ENCODE assay signal across 8 cellular contexts in genomic region chr19:1409204-1410005, GRCh38. TPM values are rescaled to one million over a fixed set of nuclear protein-coding genes. Genes with fewer than 3 reads are reported as not detected.
A peak's percentile ranks its signal among the peaks of the same experiment; 100 is the strongest.
DNase-seq lines count a peak whose midpoint lies in the region; ATAC-seq, FAIRE-seq and TF ChIP-seq lines count a peak whose summit lies in the region.

No MANE protein-coding gene starts in this region.

- H3K9me3 Mint-ChIP-seq in activated CD4-positive, alpha-beta T cell treated with anti-CD3 and anti-CD28 coated beads, Interleukin-2, amount 10 ng/mL, durations not matched to agents 24 days and 14 days, result no peaks in the 10 kb centered on the region

- TF ChIP-seq CTCF in HepG2 (CRISPR knock-in tag; IDR thresholded peaks at IDR 0.05) (no peak), thoracic aorta (IDR thresholded peaks at IDR 0.05) (no peak)

- no peak overlapping the region for H2AFZ ChIP-seq in HepG2 (ENCODE audit: low read length)

- peaks cover 64% of the 10 kb centered on the region for H3K79me2 ChIP-seq in HepG2 (ENCODE audit: insufficient read depth, low read length)

- H3K27ac ChIP-seq in angular gyrus (ENCODE audit: low read depth, low read length), result peak overlapping the region; percentile 15
- peak overlapping the region; percentile 91 for H3K27ac ChIP-seq in HepG2 (ENCODE audit: extremely low read length, insufficient read depth, low read length)
- peak overlapping the region; percentile 88 to 96 for H3K27ac ChIP-seq in thoracic aorta

- TF ChIP-seq POLR2A in HepG2 (IDR thresholded peaks at IDR 0.05; ENCODE audit: insufficient read depth in 1 of 2, low read depth in 2 of 2, low read length in 2 of 2), result no peak

- H3K27me3 ChIP-seq in HepG2 (ENCODE audit: control insufficient read depth in 1 of 2, insufficient read depth in 2 of 2, low read length in 2 of 2) (no peaks in the 10 kb centered on the region; a peak in 2 of 5 replicates), thoracic aorta (replicated peaks; ENCODE audit: insufficient read depth) (no peaks in the 10 kb centered on the region)

- peaks cover 58% of the 10 kb centered on the region for H4K20me1 ChIP-seq in HepG2 (ENCODE audit: insufficient read depth, low read length)

- ATAC-seq in HepG2 (peak; percentile 5; the same call in 2 of the 3 replicates), thoracic aorta (ENCODE audit: insufficient number of reproducible peaks, low FRiP score, low read depth) (no peak), HG03432 (IDR thresholded peaks at IDR 0.05; ENCODE audit: unreplicated experiment) (no peak)

- H3K4me1 ChIP-seq in HepG2 (ENCODE audit: insufficient read depth, low read length), result peaks cover 60% of the 10 kb centered on the region
- peaks cover 28 to 52% of the 10 kb centered on the region in 2 donors for H3K4me1 ChIP-seq in thoracic aorta (ENCODE audit: control insufficient read depth in 1 of 2, low read depth in 2 of 2)

- H3K9me3 ChIP-seq in HepG2 (ENCODE audit: low read length), result no peaks in the 10 kb centered on the region
- H3K9me3 ChIP-seq in thoracic aorta, result no peaks in the 10 kb centered on the region

- peak overlapping the region; percentile 99 for H3K4me2 ChIP-seq in HepG2 (ENCODE audit: low read depth, low read length)

- 50% methylated on average over 10 of the region's 33 CpGs for WGBS in HepG2 (ENCODE audit: low lambda C conversion rate)

- intact Hi-C loops in activated CD4-positive, alpha-beta T cell treated with anti-CD3 and anti-CD28 coated beads, Interleukin-2, amount 10 ng/mL, durations not matched to agents 24 days and 14 days (cut with micrococcal nuclease), result loop anchor here (5.0 kb wide), 1 partner anchor 132 kb away; the partner anchor contains the start of gene FAM174C
- intact Hi-C loops in HepG2 (cut with micrococcal nuclease; ENCODE audit: unreplicated experiment), result no loop called here

- H3K27ac Mint-ChIP-seq in activated CD4-positive, alpha-beta T cell treated with anti-CD3 and anti-CD28 coated beads, Interleukin-2, amount 10 ng/mL, durations not matched to agents 24 days and 14 days, result peak overlapping the region; percentile 96

- no peak for TF ChIP-seq RAD21 in HepG2 (CRISPR knock-in tag; IDR thresholded peaks at IDR 0.05)

- H3K4me3 Mint-ChIP-seq in activated CD4-positive, alpha-beta T cell treated with anti-CD3 and anti-CD28 coated beads, Interleukin-2, amount 10 ng/mL, durations not matched to agents 24 days and 14 days, result peak overlapping the region; percentile 98

- no peak for FAIRE-seq in HepG2 (lab: Jason Lieb, UNC)

- no peak for DNase-seq in activated CD4-positive, alpha-beta T cell treated with anti-CD3 and anti-CD28 coated beads, Interleukin-2, amount 10 ng/mL, durations not matched to agents 24 days and 14 days
- no peak for DNase-seq in activated CD4-positive, alpha-beta T cell treated with anti-CD3 and anti-CD28 coated beads, Interleukin-2, amount 50 U/mL, for 4 hours
- DNase-seq in HepG2 (ENCODE audit: low spot score), result no peak
- no peak for DNase-seq in thoracic aorta (ENCODE audit: low spot score)
- DNase-seq in NCI-H1105 treated with DMSO at 0.1 percent for 48 hours (lab: John Stamatoyannopoulos, UW), result no peak
- DNase-seq in LoVo (ENCODE audit: low spot score), result no peak

- POLR2A ChIA-PET in HepG2 (lab: Yijun Ruan, JAX), result interaction anchor here (0.5 to 1.3 kb wide), 5 partner anchors 15 to 141 kb away, joined by 3 to 5 read pairs (median 4); partner anchors contain the start of gene CIRBP

- BruUV-seq in HepG2 (replicated peaks; lab: Mats Ljungman, UMichigan), result no TSS peak

- no peaks in the 10 kb centered on the region for H3K27me3 Mint-ChIP-seq in activated CD4-positive, alpha-beta T cell treated with anti-CD3 and anti-CD28 coated beads, Interleukin-2, amount 10 ng/mL, durations not matched to agents 24 days and 14 days

- no peak for TF ChIP-seq EP300 in HepG2 (IDR thresholded peaks at IDR 0.05; ENCODE audit: low read depth in 2 of 2, low read length in 2 of 2)
- TF ChIP-seq EP300 in HepG2 (CRISPR knock-in tag; IDR thresholded peaks at IDR 0.05; ENCODE audit: borderline replicate concordance), result no peak

- H3K36me3 ChIP-seq in HepG2 (replicated peaks in 1 of 2; ENCODE audit: control insufficient read depth in 1 of 2, insufficient read depth in 2 of 2, low read length in 2 of 2) (peaks cover 5 to 25% of the 10 kb centered on the region in 2 experiments; a peak in 4 of 5 replicates), thoracic aorta (no peaks in the 10 kb centered on the region)

- peaks cover 37% of the 10 kb centered on the region for H3K4me1 Mint-ChIP-seq in activated CD4-positive, alpha-beta T cell treated with anti-CD3 and anti-CD28 coated beads, Interleukin-2, amount 10 ng/mL, durations not matched to agents 24 days and 14 days

- H3K36me3 Mint-ChIP-seq in activated CD4-positive, alpha-beta T cell treated with anti-CD3 and anti-CD28 coated beads, Interleukin-2, amount 10 ng/mL, durations not matched to agents 24 days and 14 days (ENCODE audit: low read depth), result peaks cover 28% of the 10 kb centered on the region

- H3K9ac ChIP-seq in HepG2 (ENCODE audit: insufficient read depth, low read depth, low read length), result peak overlapping the region; percentile 96

- H3K4me3 ChIP-seq in HepG2 (replicated peaks in 1 of 3; ENCODE audit: insufficient read depth in 1 of 3, low read depth in 2 of 3, low read length in 3 of 3), result peak overlapping the region; percentile 88 to 95 (median 90)
- peak overlapping the region; percentile 99 for H3K4me3 ChIP-seq in thoracic aorta

- CTCF ChIA-PET in HepG2 (lab: Yijun Ruan, JAX; ENCODE audit: low intra/inter-chr PET ratio, low total read pairs), result no interaction called here

- in situ Hi-C loops in HepG2 (cut with HindIII; ENCODE audit: extremely low pct_ligation_motif_present, low pct_unique_long_range_greater_than_20kb), result no loop called here

RNA-seq across cellular contexts. Expression of gene DAZAP1, which starts 2.0 kb away (rescaled TPM):
- total RNA-seq in activated CD4-positive, alpha-beta T cell treated with anti-CD3 and anti-CD28 coated beads, Interleukin-2, amount 10 ng/mL, durations not matched to agents 24 days and 14 days, result 299 and 323 TPM in 2 replicates
- total RNA-seq in HepG2 (2016; rRNA removed; fragmentation: Illumina TruSeq; extraction: Trizol) (50.5 and 79.2 TPM in 2 replicates), thoracic aorta (10 to 100 TPM; 34.9 to 76.9 TPM)
- total RNA-seq in HepG2 (2016; cell fraction: cytosol; rRNA removed; fragmentation: Illumina TruSeq; extraction: Trizol; ENCODE audit: low read depth), result 72.9 and 77.7 TPM in 2 replicates
- total RNA-seq in HepG2 (2016; cell fraction: insoluble cytoplasmic fraction; rRNA removed; fragmentation: Illumina TruSeq; extraction: Trizol), result 43.4 and 84.1 TPM in 2 replicates
- 104 and 106 TPM in 2 replicates for total RNA-seq in HepG2 (2016; cell fraction: membrane; rRNA removed; fragmentation: Illumina TruSeq; extraction: Trizol)
- total RNA-seq in HepG2 (2016; cell fraction: nucleus; rRNA removed; fragmentation: Illumina TruSeq; extraction: Trizol), result 38.3 and 43.3 TPM in 2 replicates
- polyA plus RNA-seq in HepG2 (2011; rRNA removed), result 58.7 and 63.3 TPM in 2 replicates
- polyA plus RNA-seq in HepG2 (2011; cell fraction: cytosol; rRNA removed), result 37.8 and 48.2 TPM in 2 replicates
- polyA plus RNA-seq in HepG2 (2011; cell fraction: nucleus; rRNA removed), result 99.5 and 105 TPM in 2 replicates
- 48.3 and 71.8 TPM in 2 replicates for polyA plus RNA-seq in HepG2 (2012)
- 108 and 114 TPM in 2 replicates for polyA plus RNA-seq in HepG2 (2016; cell fraction: cytosol; fragmentation: Illumina TruSeq; extraction: Trizol; ENCODE audit: low read depth)
- polyA plus RNA-seq in HepG2 (2016; cell fraction: insoluble cytoplasmic fraction; fragmentation: Illumina TruSeq; extraction: Trizol; ENCODE audit: low read depth), result 86.3 and 104 TPM in 2 replicates
- polyA plus RNA-seq in HepG2 (2016; cell fraction: membrane; fragmentation: Illumina TruSeq; extraction: Trizol; ENCODE audit: low read depth), result 117 and 124 TPM in 2 replicates
- 140 and 145 TPM in 2 replicates for polyA plus RNA-seq in HepG2 (2016; cell fraction: nucleus; fragmentation: Illumina TruSeq; extraction: Trizol; ENCODE audit: insufficient read depth, low read depth)
- polyA minus RNA-seq in HepG2 (2011; rRNA and poly(A)+ RNA removed; ENCODE audit: low replicate concordance), result 26.8 and 58.6 TPM in 2 replicates
- 32.1 and 33.1 TPM in 2 replicates for polyA minus RNA-seq in HepG2 (2011; cell fraction: cytosol; rRNA and poly(A)+ RNA removed)
- 35.5 and 41.4 TPM in 2 replicates for polyA minus RNA-seq in HepG2 (2011; cell fraction: nucleus; rRNA and poly(A)+ RNA removed)

RNA-seq across cellular contexts. Expression of gene GAMT, which starts 8.1 kb away (rescaled TPM):
- total RNA-seq in activated CD4-positive, alpha-beta T cell treated with anti-CD3 and anti-CD28 coated beads, Interleukin-2, amount 10 ng/mL, durations not matched to agents 24 days and 14 days, result 28.8 and 32.6 TPM in 2 replicates
- total RNA-seq in HepG2 (2016; rRNA removed; fragmentation: Illumina TruSeq; extraction: Trizol), result 113 and 124 TPM in 2 replicates
- total RNA-seq in HepG2 (2016; cell fraction: cytosol; rRNA removed; fragmentation: Illumina TruSeq; extraction: Trizol; ENCODE audit: low read depth), result 167 and 206 TPM in 2 replicates
- total RNA-seq in HepG2 (2016; cell fraction: insoluble cytoplasmic fraction; rRNA removed; fragmentation: Illumina TruSeq; extraction: Trizol), result 112 and 125 TPM in 2 replicates
- total RNA-seq in HepG2 (2016; cell fraction: membrane; rRNA removed; fragmentation: Illumina TruSeq; extraction: Trizol), result 130 and 170 TPM in 2 replicates
- 42.6 and 51.4 TPM in 2 replicates for total RNA-seq in HepG2 (2016; cell fraction: nucleus; rRNA removed; fragmentation: Illumina TruSeq; extraction: Trizol)
- 115 and 120 TPM in 2 replicates for polyA plus RNA-seq in HepG2 (2011; rRNA removed)
- polyA plus RNA-seq in HepG2 (2011; cell fraction: cytosol; rRNA removed), result 103 and 156 TPM in 2 replicates
- polyA plus RNA-seq in HepG2 (2011; cell fraction: nucleus; rRNA removed), result 88.3 and 90.1 TPM in 2 replicates
- 74.3 and 76.0 TPM in 2 replicates for polyA plus RNA-seq in HepG2 (2012)
- 282 and 316 TPM in 2 replicates for polyA plus RNA-seq in HepG2 (2016; cell fraction: cytosol; fragmentation: Illumina TruSeq; extraction: Trizol; ENCODE audit: low read depth)
- 152 and 183 TPM in 2 replicates for polyA plus RNA-seq in HepG2 (2016; cell fraction: insoluble cytoplasmic fraction; fragmentation: Illumina TruSeq; extraction: Trizol; ENCODE audit: low read depth)
- 195 and 222 TPM in 2 replicates for polyA plus RNA-seq in HepG2 (2016; cell fraction: membrane; fragmentation: Illumina TruSeq; extraction: Trizol; ENCODE audit: low read depth)
- 119 and 134 TPM in 2 replicates for polyA plus RNA-seq in HepG2 (2016; cell fraction: nucleus; fragmentation: Illumina TruSeq; extraction: Trizol; ENCODE audit: insufficient read depth, low read depth)
- 46.3 and 144 TPM in 2 replicates for polyA minus RNA-seq in HepG2 (2011; rRNA and poly(A)+ RNA removed; ENCODE audit: low replicate concordance)
- 48.8 and 63.0 TPM in 2 replicates for polyA minus RNA-seq in HepG2 (2011; cell fraction: cytosol; rRNA and poly(A)+ RNA removed)
- polyA minus RNA-seq in HepG2 (2011; cell fraction: nucleus; rRNA and poly(A)+ RNA removed), result 20.3 and 21.1 TPM in 2 replicates
- total RNA-seq in thoracic aorta, result 10 to 100 TPM; 27.6 to 55.1 TPM

RNA-seq across cellular contexts. Expression of gene NDUFS7, which starts 25.7 kb away (rescaled TPM):
- 108 and 110 TPM in 2 replicates for total RNA-seq in activated CD4-positive, alpha-beta T cell treated with anti-CD3 and anti-CD28 coated beads, Interleukin-2, amount 10 ng/mL, durations not matched to agents 24 days and 14 days
- total RNA-seq in HepG2 (2016; rRNA removed; fragmentation: Illumina TruSeq; extraction: Trizol) (41.9 and 66.9 TPM in 2 replicates), thoracic aorta (100 to 1,000 TPM in 1 of 2 donors, 10 to 100 TPM in 1; 83.3 to 110 TPM)
- 18.8 and 21.5 TPM in 2 replicates for total RNA-seq in HepG2 (2016; cell fraction: cytosol; rRNA removed; fragmentation: Illumina TruSeq; extraction: Trizol; ENCODE audit: low read depth)
- total RNA-seq in HepG2 (2016; cell fraction: insoluble cytoplasmic fraction; rRNA removed; fragmentation: Illumina TruSeq; extraction: Trizol), result 44.6 and 65.2 TPM in 2 replicates
- total RNA-seq in HepG2 (2016; cell fraction: membrane; rRNA removed; fragmentation: Illumina TruSeq; extraction: Trizol), result 20.5 and 26.2 TPM in 2 replicates
- 38.7 and 47.0 TPM in 2 replicates for total RNA-seq in HepG2 (2016; cell fraction: nucleus; rRNA removed; fragmentation: Illumina TruSeq; extraction: Trizol)
- polyA plus RNA-seq in HepG2 (2011; rRNA removed), result 34.3 and 39.2 TPM in 2 replicates
- polyA plus RNA-seq in HepG2 (2011; cell fraction: cytosol; rRNA removed), result 40.7 and 105 TPM in 2 replicates
- polyA plus RNA-seq in HepG2 (2011; cell fraction: nucleus; rRNA removed), result 81.3 and 103 TPM in 2 replicates
- polyA plus RNA-seq in HepG2 (2012), result 23.8 and 33.4 TPM in 2 replicates
- polyA plus RNA-seq in HepG2 (2016; cell fraction: cytosol; fragmentation: Illumina TruSeq; extraction: Trizol; ENCODE audit: low read depth), result 23.8 and 28.5 TPM in 2 replicates
- 44.9 and 52.6 TPM in 2 replicates for polyA plus RNA-seq in HepG2 (2016; cell fraction: insoluble cytoplasmic fraction; fragmentation: Illumina TruSeq; extraction: Trizol; ENCODE audit: low read depth)
- polyA plus RNA-seq in HepG2 (2016; cell fraction: membrane; fragmentation: Illumina TruSeq; extraction: Trizol; ENCODE audit: low read depth), result 17.9 and 21.2 TPM in 2 replicates
- 72.2 and 84.5 TPM in 2 replicates for polyA plus RNA-seq in HepG2 (2016; cell fraction: nucleus; fragmentation: Illumina TruSeq; extraction: Trizol; ENCODE audit: insufficient read depth, low read depth)
- 40.5 and 74.3 TPM in 2 replicates for polyA minus RNA-seq in HepG2 (2011; rRNA and poly(A)+ RNA removed; ENCODE audit: low replicate concordance)
- polyA minus RNA-seq in HepG2 (2011; cell fraction: cytosol; rRNA and poly(A)+ RNA removed), result 34.4 and 46.1 TPM in 2 replicates
- polyA minus RNA-seq in HepG2 (2011; cell fraction: nucleus; rRNA and poly(A)+ RNA removed), result 8.9 and 9.0 TPM in 2 replicates

RNA-seq across cellular contexts. Expression of gene RPS15, which starts 28.8 kb away (rescaled TPM):
- total RNA-seq in activated CD4-positive, alpha-beta T cell treated with anti-CD3 and anti-CD28 coated beads, Interleukin-2, amount 10 ng/mL, durations not matched to agents 24 days and 14 days, result 1,536 and 1,542 TPM in 2 replicates
- total RNA-seq in HepG2 (2016; rRNA removed; fragmentation: Illumina TruSeq; extraction: Trizol) (695 and 780 TPM in 2 replicates), thoracic aorta (1,000 to 10,000 TPM; 1,512 to 2,119 TPM)
- 693 and 734 TPM in 2 replicates for total RNA-seq in HepG2 (2016; cell fraction: cytosol; rRNA removed; fragmentation: Illumina TruSeq; extraction: Trizol; ENCODE audit: low read depth)
- 654 and 886 TPM in 2 replicates for total RNA-seq in HepG2 (2016; cell fraction: insoluble cytoplasmic fraction; rRNA removed; fragmentation: Illumina TruSeq; extraction: Trizol)
- 967 and 1,125 TPM in 2 replicates for total RNA-seq in HepG2 (2016; cell fraction: membrane; rRNA removed; fragmentation: Illumina TruSeq; extraction: Trizol)
- 240 and 299 TPM in 2 replicates for total RNA-seq in HepG2 (2016; cell fraction: nucleus; rRNA removed; fragmentation: Illumina TruSeq; extraction: Trizol)
- 1,411 and 1,504 TPM in 2 replicates for polyA plus RNA-seq in HepG2 (2011; rRNA removed)
- polyA plus RNA-seq in HepG2 (2011; cell fraction: cytosol; rRNA removed), result 2,214 and 3,196 TPM in 2 replicates
- 923 and 1,023 TPM in 2 replicates for polyA plus RNA-seq in HepG2 (2011; cell fraction: nucleus; rRNA removed)
- 1,504 and 2,202 TPM in 2 replicates for polyA plus RNA-seq in HepG2 (2012)
- 1,868 and 2,054 TPM in 2 replicates for polyA plus RNA-seq in HepG2 (2016; cell fraction: cytosol; fragmentation: Illumina TruSeq; extraction: Trizol; ENCODE audit: low read depth)
- 1,628 and 1,692 TPM in 2 replicates for polyA plus RNA-seq in HepG2 (2016; cell fraction: insoluble cytoplasmic fraction; fragmentation: Illumina TruSeq; extraction: Trizol; ENCODE audit: low read depth)
- polyA plus RNA-seq in HepG2 (2016; cell fraction: membrane; fragmentation: Illumina TruSeq; extraction: Trizol; ENCODE audit: low read depth), result 2,328 and 2,419 TPM in 2 replicates
- 895 and 898 TPM in 2 replicates for polyA plus RNA-seq in HepG2 (2016; cell fraction: nucleus; fragmentation: Illumina TruSeq; extraction: Trizol; ENCODE audit: insufficient read depth, low read depth)
- polyA minus RNA-seq in HepG2 (2011; rRNA and poly(A)+ RNA removed; ENCODE audit: low replicate concordance), result 538 and 916 TPM in 2 replicates
- polyA minus RNA-seq in HepG2 (2011; cell fraction: cytosol; rRNA and poly(A)+ RNA removed), result 647 and 682 TPM in 2 replicates
- polyA minus RNA-seq in HepG2 (2011; cell fraction: nucleus; rRNA and poly(A)+ RNA removed), result 109 and 140 TPM in 2 replicates

RNA-seq across cellular contexts. Expression of gene APC2, which starts 40.5 kb away (rescaled TPM):
- 0.16 and 0.24 TPM in 2 replicates for total RNA-seq in activated CD4-positive, alpha-beta T cell treated with anti-CD3 and anti-CD28 coated beads, Interleukin-2, amount 10 ng/mL, durations not matched to agents 24 days and 14 days
- total RNA-seq in HepG2 (2016; rRNA removed; fragmentation: Illumina TruSeq; extraction: Trizol), result 0.22 TPM in 1 of 2 replicates, not detected in the other
- under 0.01 TPM in 1 of 2 replicates, not detected in the other for total RNA-seq in HepG2 (2016; cell fraction: cytosol; rRNA removed; fragmentation: Illumina TruSeq; extraction: Trizol; ENCODE audit: low read depth)
- 0.02 and 0.27 TPM in 2 replicates for total RNA-seq in HepG2 (2016; cell fraction: insoluble cytoplasmic fraction; rRNA removed; fragmentation: Illumina TruSeq; extraction: Trizol)
- total RNA-seq in HepG2 (2016; cell fraction: membrane; rRNA removed; fragmentation: Illumina TruSeq; extraction: Trizol), result 0.24 TPM in 1 of 2 replicates, not detected in the other
- total RNA-seq in HepG2 (2016; cell fraction: nucleus; rRNA removed; fragmentation: Illumina TruSeq; extraction: Trizol), result 0.25 and 0.28 TPM in 2 replicates
- 0.08 and 0.16 TPM in 2 replicates for polyA plus RNA-seq in HepG2 (2011; rRNA removed)
- polyA plus RNA-seq in HepG2 (2011; cell fraction: cytosol; rRNA removed), result 0.04 and 0.07 TPM in 2 replicates
- polyA plus RNA-seq in HepG2 (2011; cell fraction: nucleus; rRNA removed), result 0.37 and 0.61 TPM in 2 replicates
- polyA plus RNA-seq in HepG2 (2012), result 0.11 and 0.28 TPM in 2 replicates
- polyA plus RNA-seq in HepG2 (2016; cell fraction: cytosol; fragmentation: Illumina TruSeq; extraction: Trizol; ENCODE audit: low read depth), result not detected in 2 replicates
- polyA plus RNA-seq in HepG2 (2016; cell fraction: insoluble cytoplasmic fraction; fragmentation: Illumina TruSeq; extraction: Trizol; ENCODE audit: low read depth), result not detected in 2 replicates
- not detected in 2 replicates for polyA plus RNA-seq in HepG2 (2016; cell fraction: membrane; fragmentation: Illumina TruSeq; extraction: Trizol; ENCODE audit: low read depth)
- polyA plus RNA-seq in HepG2 (2016; cell fraction: nucleus; fragmentation: Illumina TruSeq; extraction: Trizol; ENCODE audit: insufficient read depth, low read depth), result 0.18 and 0.40 TPM in 2 replicates
- 0.40 and 0.77 TPM in 2 replicates for polyA minus RNA-seq in HepG2 (2011; rRNA and poly(A)+ RNA removed; ENCODE audit: low replicate concordance)
- 0.35 and 0.49 TPM in 2 replicates for polyA minus RNA-seq in HepG2 (2011; cell fraction: cytosol; rRNA and poly(A)+ RNA removed)
- polyA minus RNA-seq in HepG2 (2011; cell fraction: nucleus; rRNA and poly(A)+ RNA removed), result 0.52 and 0.75 TPM in 2 replicates
- total RNA-seq in thoracic aorta, result under 1 TPM; 0.41 to 0.78 TPM

Comparison
In these comparisons a context has a peak if more than half of its experiments do, and no peak if none do; other contexts are left out.
1. H3K27ac ChIP-seq: peak in every context shown above with its lines; median percentile 92 in thoracic aorta; 91 in HepG2; 15 in angular gyrus.